1 cellular context compared by ENCODE assay signal in genomic region chr16:71461686-71462648, GRCh38.
A peak's percentile ranks its signal among the peaks of the same experiment; 100 is the strongest.
TF ChIP-seq lines count a peak whose summit lies in the region.

TSS of gene ZNF23 (minus strand) at chr16:71462247. CDS start at chr16:71456796, 5,451 bp downstream.

TF ChIP-seq in GM12878, 131 proteins besides CTCF, POLR2A, EP300 and RAD21 (continued from another document and continues in another):
- TF ChIP-seq REST (IDR thresholded peaks at IDR 0.05; ENCODE audit: low read depth, low read length) (no peak), NR2F1 (conservative IDR thresholded peaks at IDR 0.05) (peak; percentile 82), SP1 (IDR thresholded peaks at IDR 0.05; ENCODE audit: low read depth, low read length) (peak; percentile 25), ATF2 (IDR thresholded peaks at IDR 0.05; ENCODE audit: low read length) (no peak), NR2C1 (IDR thresholded peaks at IDR 0.05) (peak; percentile 84), FOS (IDR thresholded peaks at IDR 0.05; ENCODE audit: borderline replicate concordance, extremely low read depth, insufficient read length) (no peak), KLF5 (IDR thresholded peaks at IDR 0.05; ENCODE audit: partially characterized antibody) (peak; percentile 72), PKNOX1 (IDR thresholded peaks at IDR 0.05) (no peak), JUNB (IDR thresholded peaks at IDR 0.05) (no peak), TCF3 (IDR thresholded peaks at IDR 0.05; ENCODE audit: borderline replicate concordance, insufficient read depth, low read depth, low read length) (peak; percentile 86), MTA2 (IDR thresholded peaks at IDR 0.05; ENCODE audit: low read depth) (no peak), NFIC (IDR thresholded peaks at IDR 0.05; ENCODE audit: low read depth, low read length) (no peak), BCLAF1 (IDR thresholded peaks at IDR 0.05) (no peak), ZNF217 (IDR thresholded peaks at IDR 0.05) (no peak), POLR2AphosphoS2 (IDR thresholded peaks at IDR 0.05; ENCODE audit: low read depth, low read length) (peak; percentile 97), CBFB (IDR thresholded peaks at IDR 0.05; ENCODE audit: low read depth) (peak; percentile 81), ZNF207 (IDR thresholded peaks at IDR 0.05; ENCODE audit: borderline replicate concordance) (peak; percentile 66; the same call in 1 of the 2 replicates), IRF3 (IDR thresholded peaks at IDR 0.05) (no peak), MLLT1 (IDR thresholded peaks at IDR 0.05) (peak; percentile 86; the same call in 1 of the 2 replicates), CEBPB (IDR thresholded peaks at IDR 0.05; ENCODE audit: borderline replicate concordance in 1 of 2, low read depth in 2 of 2, low read length in 2 of 2) (no peak), SIN3A (IDR thresholded peaks at IDR 0.05; ENCODE audit: low read depth, low read length) (peak; percentile 86), CEBPZ (IDR thresholded peaks at IDR 0.05; ENCODE audit: low read depth, low read length) (no peak), MYB (IDR thresholded peaks at IDR 0.05; ENCODE audit: borderline replicate concordance, low read depth, low read length) (no peak), KDM1A (IDR thresholded peaks at IDR 0.05; ENCODE audit: borderline replicate concordance) (no peak), SMC3 (IDR thresholded peaks at IDR 0.05; ENCODE audit: borderline replicate concordance, low read length) (peak; percentile 12; the same call in 1 of the 2 replicates), MEF2A (IDR thresholded peaks at IDR 0.05; ENCODE audit: insufficient read depth, low read depth, low read length) (0 out of 2 replicates have a peak, but pooled peaks have one; percentile 23), FOXM1 (IDR thresholded peaks at IDR 0.05; ENCODE audit: low read depth, low read length) (no peak), BHLHE40 (IDR thresholded peaks at IDR 0.05; ENCODE audit: borderline replicate concordance in 1 of 2, low read depth in 2 of 2, low read length in 1 of 2) (peak; percentile 35 to 86; a peak in 3 of 4 replicates), LARP7 (IDR thresholded peaks at IDR 0.05) (peak; percentile 66; the same call in 1 of the 2 replicates), RAD51 (IDR thresholded peaks at IDR 0.05) (no peak), ZNF24 (IDR thresholded peaks at IDR 0.05) (peak; percentile 20; the same call in 1 of the 2 replicates), ZNF687 (IDR thresholded peaks at IDR 0.05) (peak; percentile 33; the same call in 1 of the 2 replicates), MYC (IDR thresholded peaks at IDR 0.05; ENCODE audit: insufficient read depth, insufficient read length, insufficient replicate concordance, low read length, severe bottlenecking) (peak; percentile 74), ZZZ3 (IDR thresholded peaks at IDR 0.05; ENCODE audit: control insufficient read depth, insufficient read length, low read depth) (no peak), WRNIP1 (IDR thresholded peaks at IDR 0.05; ENCODE audit: borderline replicate concordance, low read depth, low read length) (no peak), ESRRA (IDR thresholded peaks at IDR 0.05; ENCODE audit: low read length) (no peak), CREM (IDR thresholded peaks at IDR 0.05; ENCODE audit: low read depth) (peak; percentile 99), STAT1 (conservative IDR thresholded peaks at IDR 0.05) (peak; percentile 88), KAT2A (conservative IDR thresholded peaks at IDR 0.05; ENCODE audit: control insufficient read depth, low read depth, low read length) (no peak), USF2 (IDR thresholded peaks at IDR 0.05; ENCODE audit: borderline replicate concordance, low read depth, low read length) (no peak), HDGF (IDR thresholded peaks at IDR 0.05) (peak; percentile 65; the same call in 1 of the 2 replicates), FOXK2 (IDR thresholded peaks at IDR 0.05) (no peak), ZNF622 (IDR thresholded peaks at IDR 0.05) (no peak)
